Comparison of ENCODE assay signal across 8 cellular contexts in the genomic region with DNA sequence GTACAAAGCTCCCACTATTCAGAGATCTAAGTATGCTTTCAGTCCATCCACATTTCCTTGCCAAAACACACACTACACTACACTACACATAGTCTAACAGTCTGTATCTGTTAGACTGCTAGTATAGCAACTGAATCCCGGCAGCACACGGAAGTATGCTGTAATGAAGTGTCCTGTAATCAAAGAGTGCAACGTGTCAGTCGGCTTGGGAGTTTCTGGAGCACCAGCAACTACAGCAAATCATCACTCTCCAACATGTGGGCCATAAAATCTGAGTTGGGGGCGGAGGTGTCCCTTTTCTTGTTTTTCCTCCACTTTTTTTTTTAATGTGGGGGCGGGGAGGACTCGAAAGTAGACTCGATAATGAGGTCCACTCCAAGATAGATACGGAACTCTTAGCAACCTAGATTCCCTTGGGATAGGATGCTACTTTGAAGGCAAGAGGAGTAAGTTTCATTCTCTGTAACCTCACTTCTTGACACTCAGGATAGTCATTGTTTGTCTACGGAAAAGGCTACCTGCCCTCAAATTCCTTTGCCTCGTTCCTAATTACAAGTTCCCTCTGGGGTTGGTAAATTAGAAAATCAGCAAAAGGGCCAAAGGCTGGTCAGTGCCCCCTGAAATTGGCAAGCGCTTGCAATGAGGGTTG. TPM values are rescaled to one million over a fixed set of nuclear protein-coding genes. Genes with fewer than 3 reads are reported as not detected.
DNase-seq lines count a peak whose midpoint lies in the region; ATAC-seq and TF ChIP-seq lines count a peak whose summit lies in the region.

No MANE protein-coding gene starts in this region.

- H2AFZ ChIP-seq in parathyroid adenoma: peak overlapping the region; percentile 97

- H3K4me3 ChIP-seq in parathyroid adenoma (ENCODE audit: low read depth, low read length): peak overlapping the region; percentile 96

- peak overlapping the region; percentile 80 for H3K4me2 ChIP-seq in parathyroid adenoma (ENCODE audit: low read length)

- H3K4me1 ChIP-seq in parathyroid adenoma: no peaks in the 10 kb centered on the region

- peak overlapping the region; percentile 69 for H3K27ac ChIP-seq in parathyroid adenoma

- H3K9me3 Mint-ChIP-seq in activated T-cell treated with anti-CD3 and anti-CD28 coated beads, Interleukin-2, amount 50 U/mL, for 24 hours: no peaks in the 10 kb centered on the region

- no peak overlapping the region for H3K27ac Mint-ChIP-seq in activated T-cell treated with anti-CD3 and anti-CD28 coated beads, Interleukin-2, amount 50 U/mL, for 24 hours

- ATAC-seq in GM18858 (IDR thresholded peaks at IDR 0.05; ENCODE audit: unreplicated experiment) (peak; percentile 33), HG03060 (IDR thresholded peaks at IDR 0.05; ENCODE audit: low read depth, unreplicated experiment) (peak; percentile 51)

- no peaks in the 10 kb centered on the region for H3K79me2 ChIP-seq in parathyroid adenoma

- no peaks in the 10 kb centered on the region for H3K36me3 ChIP-seq in parathyroid adenoma (ENCODE audit: control insufficient read depth, insufficient read depth, low read length)

- H3K9ac ChIP-seq in parathyroid adenoma: no peak overlapping the region

- H3K27me3 ChIP-seq in parathyroid adenoma (ENCODE audit: control insufficient read depth, insufficient read depth, low read length): no peaks in the 10 kb centered on the region

- DNase-seq in C1 segment of cervical spinal cord (lab: John Stamatoyannopoulos, UW) (peak in 8 of 14 donors; percentile 1 to 30 (median 11)), NCI-H460 (ENCODE audit: extremely low read depth, low read depth) (peak; percentile 28), foreskin melanocyte (peak; percentile 40), 8988T (no peak)
- DNase-seq in activated T-cell treated with anti-CD3 and anti-CD28 coated beads, Interleukin-2, amount 50 U/mL, for 24 hours: peak; percentile 34

- H3K4me1 Mint-ChIP-seq in activated T-cell treated with anti-CD3 and anti-CD28 coated beads, Interleukin-2, amount 50 U/mL, for 24 hours (ENCODE audit: low read depth): peaks cover 28% of the 10 kb centered on the region

- H3K27me3 Mint-ChIP-seq in activated T-cell treated with anti-CD3 and anti-CD28 coated beads, Interleukin-2, amount 50 U/mL, for 24 hours: no peaks in the 10 kb centered on the region

- no peak for TF ChIP-seq CTCF in parathyroid adenoma (IDR thresholded peaks at IDR 0.05)

- no peaks in the 10 kb centered on the region for H3K9me3 ChIP-seq in parathyroid adenoma (ENCODE audit: control insufficient read depth, low read length)

- H3K36me3 Mint-ChIP-seq in activated T-cell treated with anti-CD3 and anti-CD28 coated beads, Interleukin-2, amount 50 U/mL, for 24 hours (ENCODE audit: low read depth): peaks cover 5% of the 10 kb centered on the region

- H3K4me3 Mint-ChIP-seq in activated T-cell treated with anti-CD3 and anti-CD28 coated beads, Interleukin-2, amount 50 U/mL, for 24 hours: no peak overlapping the region

RNA-seq across cellular contexts. Expression of a gene that starts 0.7 kb away (rescaled TPM):
- total RNA-seq in NCI-H460 (2014; rRNA removed; shearing (Covaris generic)): 10.0 and 10.6 TPM in 2 replicates
- polyA plus RNA-seq in NCI-H460 (2014; cell fraction: nucleus; rRNA removed): 4.1 and 7.5 TPM in 2 replicates
